Comparison of ENCODE assay signal across 8 cellular contexts in genomic region chr17:81094744-81095607, GRCh38.
A peak's percentile ranks its signal among the peaks of the same experiment; 100 is the strongest.
DNase-seq lines count a peak whose midpoint lies in the region; ATAC-seq and TF ChIP-seq lines count a peak whose summit lies in the region.

No MANE protein-coding gene starts in this region.

- H3K9ac ChIP-seq in HUES64 (ENCODE audit: low read depth, low read length) (peak overlapping the region; percentile 51), neuronal stem cell (ENCODE audit: low read depth, low read length, poor library complexity) (peak overlapping the region; percentile 88)

- TF ChIP-seq CTCF in AG10803 (conservative IDR thresholded peaks at IDR 0.05; ENCODE audit: low read length) (no peak), Peyer's patch (IDR thresholded peaks at IDR 0.05) (no peak), fibroblast of pulmonary artery (IDR thresholded peaks at IDR 0.05; ENCODE audit: low read length, missing control alignments) (no peak)

- peak overlapping the region; percentile 31 for H2BK15ac ChIP-seq in neuronal stem cell (ENCODE audit: low read length)

- H3K4me1 Mint-ChIP-seq in stimulated activated naive CD8-positive, alpha-beta T cell treated with anti-CD3 and anti-CD28 coated beads, Interleukin-15, amount 100 ng/mL, for 72 hours: peaks cover 67% of the 10 kb centered on the region

- 25% methylated on average over 33 of the region's 33 CpGs for WGBS in HUES64
- WGBS in neuronal stem cell (ENCODE audit: extremely low coverage in 2 of 2, insufficient read length in 2 of 2, insufficient replicate concordance in 1 of 2), 2 donors: no CpG with 5 or more reads among the region's 33 CpGs

- H3K27me3 Mint-ChIP-seq in stimulated activated naive CD8-positive, alpha-beta T cell treated with anti-CD3 and anti-CD28 coated beads, Interleukin-15, amount 100 ng/mL, for 72 hours: peaks cover 8% of the 10 kb centered on the region

- peak overlapping the region; percentile 95 for H2BK5ac ChIP-seq in neuronal stem cell (ENCODE audit: low read length)

- H3K27me3 ChIP-seq in HUES64 (ENCODE audit: insufficient read depth, low read length) (no peaks in the 10 kb centered on the region), Peyer's patch (no peaks in the 10 kb centered on the region), neuronal stem cell (ENCODE audit: control insufficient read depth in 3 of 3, insufficient read depth in 3 of 3, low read depth in 1 of 3, low read length in 3 of 3) (no peaks in the 10 kb centered on the region)

- H3K4me3 ChIP-seq in AG10803 (ENCODE audit: low read length) (peak overlapping the region; percentile 26), HUES64 (ENCODE audit: low read length) (no peak overlapping the region), Peyer's patch (peak overlapping the region in 2 of 4 donors; percentile 19 to 20), fibroblast of pulmonary artery (replicated peaks; ENCODE audit: low read depth, low read length) (no peak overlapping the region), neuronal stem cell (ENCODE audit: low read length in 2 of 2) (peak overlapping the region in 1 of 2 donors; percentile 28)

- H3K9me3 Mint-ChIP-seq in stimulated activated naive CD8-positive, alpha-beta T cell treated with anti-CD3 and anti-CD28 coated beads, Interleukin-15, amount 100 ng/mL, for 72 hours: no peaks in the 10 kb centered on the region

- H3K36me3 ChIP-seq in HUES64 (ENCODE audit: insufficient read depth, low read length): no peaks in the 10 kb centered on the region
- H3K36me3 ChIP-seq in Peyer's patch: no peaks in the 10 kb centered on the region
- H3K36me3 ChIP-seq in neuronal stem cell (replicated peaks in 1 of 2; ENCODE audit: control insufficient read depth in 2 of 2, insufficient read depth in 2 of 2, low read length in 2 of 2): peaks cover 0 to 6% of the 10 kb centered on the region in 2 donors

- H3K4me1 ChIP-seq in HUES64 (ENCODE audit: insufficient read depth, low read length) (peaks cover 39% of the 10 kb centered on the region), Peyer's patch (peaks cover 0 to 47% (median 30%) of the 10 kb centered on the region in 4 donors), neuronal stem cell (ENCODE audit: control insufficient read depth in 2 of 2, insufficient read depth in 1 of 2, low read depth in 1 of 2, low read length in 2 of 2) (peaks cover 54 to 61% of the 10 kb centered on the region in 2 donors)

- peak overlapping the region; percentile 62 for H2AFZ ChIP-seq in neuronal stem cell (ENCODE audit: low read length)

- H3K9me3 ChIP-seq in HUES64 (ENCODE audit: insufficient read depth, low read depth, low read length) (no peaks in the 10 kb centered on the region), Peyer's patch (no peaks in the 10 kb centered on the region), neuronal stem cell (replicated peaks in 1 of 2; ENCODE audit: control insufficient read depth in 2 of 2, insufficient read depth in 1 of 2, low read depth in 1 of 2, low read length in 2 of 2) (no peaks in the 10 kb centered on the region)

- H4K91ac ChIP-seq in neuronal stem cell (ENCODE audit: low read depth, low read length, poor library complexity): peak overlapping the region; percentile 96

- peak overlapping the region; percentile 98 for H2BK12ac ChIP-seq in neuronal stem cell (ENCODE audit: low read length)

- peak; percentile 100 for DNase-seq in AG10803 (ENCODE audit: low read depth)
- DNase-seq in Peyer's patch: peak; percentile 60 to 86 (median 71)
- DNase-seq in activated T-helper 9 cell treated with anti-CD3 and anti-CD28 coated beads, Interleukin-2, amount 50 U/mL, for 16 hours (ENCODE audit: low read depth): peak; percentile 93
- peak; percentile 99 for DNase-seq in fibroblast of pulmonary artery (ENCODE audit: low read depth)
- peak; percentile 95 for DNase-seq in neuronal stem cell (ENCODE audit: low spot score)
- peak; percentile 83 to 87 for DNase-seq in stimulated activated naive CD8-positive, alpha-beta T cell treated with anti-CD3 and anti-CD28 coated beads, Interleukin-15, amount 100 ng/mL, for 72 hours

- H2BK120ac ChIP-seq in neuronal stem cell (ENCODE audit: low read depth, low read length): peak overlapping the region; percentile 95

- H3K23ac ChIP-seq in neuronal stem cell (ENCODE audit: low read depth, low read length, poor library complexity): peak overlapping the region; percentile 46

- peak overlapping the region; percentile 100 for H2AK5ac ChIP-seq in neuronal stem cell (ENCODE audit: low read depth, low read length)

- H3K79me1 ChIP-seq in neuronal stem cell (ENCODE audit: low read depth, low read length): no peaks in the 10 kb centered on the region

- H3K27ac ChIP-seq in HUES64 (ENCODE audit: low read depth, low read length): peak overlapping the region; percentile 68
- H3K27ac ChIP-seq in Peyer's patch: peak overlapping the region; percentile 21 to 79 (median 62)
- H3K27ac ChIP-seq in neuronal stem cell (replicated peaks; ENCODE audit: low read length): peak overlapping the region; percentile 93

- H3K4me2 ChIP-seq in neuronal stem cell (ENCODE audit: insufficient read depth, low read length, poor library complexity, severe bottlenecking): peak overlapping the region; percentile 53

- peak overlapping the region; percentile 96 for H3K18ac ChIP-seq in neuronal stem cell (ENCODE audit: low read length)

- TF ChIP-seq POLR2A in Peyer's patch (IDR thresholded peaks at IDR 0.05): no peak

- H3K27ac Mint-ChIP-seq in stimulated activated naive CD8-positive, alpha-beta T cell treated with anti-CD3 and anti-CD28 coated beads, Interleukin-15, amount 100 ng/mL, for 72 hours: peak overlapping the region in 1 of 2 donors; percentile 93

- peak; percentile 95 for ATAC-seq in stimulated activated naive CD8-positive, alpha-beta T cell treated with anti-CD3 and anti-CD28 coated beads, Interleukin-15, amount 100 ng/mL, for 72 hours
- ATAC-seq in GM21515 (IDR thresholded peaks at IDR 0.05; ENCODE audit: unreplicated experiment): no peak

- peak overlapping the region; percentile 94 for H4K8ac ChIP-seq in neuronal stem cell (ENCODE audit: low read depth, low read length)

- peak overlapping the region; percentile 17 for H3K14ac ChIP-seq in neuronal stem cell (ENCODE audit: low read length)

- peak overlapping the region in 1 of 2 donors; percentile 49 for H3K4me3 Mint-ChIP-seq in stimulated activated naive CD8-positive, alpha-beta T cell treated with anti-CD3 and anti-CD28 coated beads, Interleukin-15, amount 100 ng/mL, for 72 hours

- peak overlapping the region; percentile 40 for H3K4ac ChIP-seq in neuronal stem cell (ENCODE audit: low read length)
